In the genomic region with DNA sequence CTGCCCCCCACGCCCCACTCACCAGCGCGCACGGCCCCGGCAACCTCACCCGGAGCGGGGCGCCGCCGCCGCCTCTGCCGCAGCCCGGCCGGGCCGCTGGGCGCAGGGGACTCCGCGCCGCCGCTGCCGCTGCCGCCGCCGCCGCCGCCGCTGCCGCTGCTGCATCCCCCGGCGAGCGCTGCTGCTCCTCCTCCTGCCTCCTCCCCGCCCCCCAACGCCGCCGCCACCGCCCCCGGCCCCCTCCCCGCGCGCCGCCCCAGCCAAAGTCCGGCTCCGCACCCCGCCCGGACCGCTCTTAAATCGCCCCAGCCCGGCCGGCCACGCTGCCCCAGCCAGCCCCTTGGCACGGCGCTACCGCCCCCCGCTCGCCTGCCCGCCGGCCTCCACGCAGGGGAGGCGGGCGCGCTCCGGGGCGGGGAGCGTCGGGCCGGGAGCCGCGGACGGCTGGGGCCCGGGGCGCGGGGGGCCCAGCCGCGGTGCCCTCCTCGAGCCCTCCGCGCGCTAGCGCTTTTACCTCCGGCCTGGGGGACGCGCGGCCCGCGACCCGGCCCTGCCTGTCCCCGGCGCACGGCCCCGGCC, we compare ENCODE assay signal across 1 cellular context.
TF ChIP-seq lines count a peak whose summit lies in the region.

A gene (minus strand): TSS at position 161 of the 579 bp plus-strand sequence. CDS start 28,118 bp downstream, outside the sequence.

TF ChIP-seq in SK-N-SH treated with all-trans-retinoic acid at 6 μM for 48 hours, 23 proteins besides CTCF, POLR2A, EP300 and RAD21 (continued from another document):
- TF ChIP-seq, protein P1, sequence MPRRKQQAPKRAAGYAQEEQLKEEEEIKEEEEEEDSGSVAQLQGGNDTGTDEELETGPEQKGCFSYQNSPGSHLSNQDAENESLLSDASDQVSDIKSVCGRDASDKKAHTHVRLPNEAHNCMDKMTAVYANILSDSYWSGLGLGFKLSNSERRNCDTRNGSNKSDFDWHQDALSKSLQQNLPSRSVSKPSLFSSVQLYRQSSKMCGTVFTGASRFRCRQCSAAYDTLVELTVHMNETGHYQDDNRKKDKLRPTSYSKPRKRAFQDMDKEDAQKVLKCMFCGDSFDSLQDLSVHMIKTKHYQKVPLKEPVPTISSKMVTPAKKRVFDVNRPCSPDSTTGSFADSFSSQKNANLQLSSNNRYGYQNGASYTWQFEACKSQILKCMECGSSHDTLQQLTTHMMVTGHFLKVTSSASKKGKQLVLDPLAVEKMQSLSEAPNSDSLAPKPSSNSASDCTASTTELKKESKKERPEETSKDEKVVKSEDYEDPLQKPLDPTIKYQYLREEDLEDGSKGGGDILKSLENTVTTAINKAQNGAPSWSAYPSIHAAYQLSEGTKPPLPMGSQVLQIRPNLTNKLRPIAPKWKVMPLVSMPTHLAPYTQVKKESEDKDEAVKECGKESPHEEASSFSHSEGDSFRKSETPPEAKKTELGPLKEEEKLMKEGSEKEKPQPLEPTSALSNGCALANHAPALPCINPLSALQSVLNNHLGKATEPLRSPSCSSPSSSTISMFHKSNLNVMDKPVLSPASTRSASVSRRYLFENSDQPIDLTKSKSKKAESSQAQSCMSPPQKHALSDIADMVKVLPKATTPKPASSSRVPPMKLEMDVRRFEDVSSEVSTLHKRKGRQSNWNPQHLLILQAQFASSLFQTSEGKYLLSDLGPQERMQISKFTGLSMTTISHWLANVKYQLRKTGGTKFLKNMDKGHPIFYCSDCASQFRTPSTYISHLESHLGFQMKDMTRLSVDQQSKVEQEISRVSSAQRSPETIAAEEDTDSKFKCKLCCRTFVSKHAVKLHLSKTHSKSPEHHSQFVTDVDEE (CRISPR knock-in tag; IDR thresholded peaks at IDR 0.05), result no peak
- TF ChIP-seq, protein P2, sequence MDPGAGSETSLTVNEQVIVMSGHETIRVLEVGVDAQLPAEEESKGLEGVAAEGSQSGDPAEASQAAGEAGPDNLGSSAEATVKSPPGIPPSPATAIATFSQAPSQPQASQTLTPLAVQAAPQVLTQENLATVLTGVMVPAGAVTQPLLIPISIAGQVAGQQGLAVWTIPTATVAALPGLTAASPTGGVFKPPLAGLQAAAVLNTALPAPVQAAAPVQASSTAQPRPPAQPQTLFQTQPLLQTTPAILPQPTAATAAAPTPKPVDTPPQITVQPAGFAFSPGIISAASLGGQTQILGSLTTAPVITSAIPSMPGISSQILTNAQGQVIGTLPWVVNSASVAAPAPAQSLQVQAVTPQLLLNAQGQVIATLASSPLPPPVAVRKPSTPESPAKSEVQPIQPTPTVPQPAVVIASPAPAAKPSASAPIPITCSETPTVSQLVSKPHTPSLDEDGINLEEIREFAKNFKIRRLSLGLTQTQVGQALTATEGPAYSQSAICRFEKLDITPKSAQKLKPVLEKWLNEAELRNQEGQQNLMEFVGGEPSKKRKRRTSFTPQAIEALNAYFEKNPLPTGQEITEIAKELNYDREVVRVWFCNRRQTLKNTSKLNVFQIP (CRISPR knock-in tag; IDR thresholded peaks at IDR 0.05; ENCODE audit: borderline replicate concordance, low read depth), result no peak
- TF ChIP-seq ZNF565 (CRISPR knock-in tag; conservative IDR thresholded peaks at IDR 0.05; ENCODE audit: low read depth) (no peak), CSDC2 (CRISPR knock-in tag; IDR thresholded peaks at IDR 0.05) (no peak), ARNTL (CRISPR knock-in tag; IDR thresholded peaks at IDR 0.05; ENCODE audit: borderline replicate concordance, low read depth) (no peak), ZFP3 (CRISPR knock-in tag; IDR thresholded peaks at IDR 0.05) (no peak), ZFP30 (CRISPR knock-in tag; IDR thresholded peaks at IDR 0.05) (no peak)
- TF ChIP-seq, protein P3, sequence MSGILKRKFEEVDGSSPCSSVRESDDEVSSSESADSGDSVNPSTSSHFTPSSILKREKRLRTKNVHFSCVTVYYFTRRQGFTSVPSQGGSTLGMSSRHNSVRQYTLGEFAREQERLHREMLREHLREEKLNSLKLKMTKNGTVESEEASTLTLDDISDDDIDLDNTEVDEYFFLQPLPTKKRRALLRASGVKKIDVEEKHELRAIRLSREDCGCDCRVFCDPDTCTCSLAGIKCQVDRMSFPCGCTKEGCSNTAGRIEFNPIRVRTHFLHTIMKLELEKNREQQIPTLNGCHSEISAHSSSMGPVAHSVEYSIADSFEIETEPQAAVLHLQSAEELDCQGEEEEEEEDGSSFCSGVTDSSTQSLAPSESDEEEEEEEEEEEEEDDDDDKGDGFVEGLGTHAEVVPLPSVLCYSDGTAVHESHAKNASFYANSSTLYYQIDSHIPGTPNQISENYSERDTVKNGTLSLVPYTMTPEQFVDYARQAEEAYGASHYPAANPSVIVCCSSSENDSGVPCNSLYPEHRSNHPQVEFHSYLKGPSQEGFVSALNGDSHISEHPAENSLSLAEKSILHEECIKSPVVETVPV (CRISPR knock-in tag; IDR thresholded peaks at IDR 0.05), result no peak
- TF ChIP-seq, protein P4, sequence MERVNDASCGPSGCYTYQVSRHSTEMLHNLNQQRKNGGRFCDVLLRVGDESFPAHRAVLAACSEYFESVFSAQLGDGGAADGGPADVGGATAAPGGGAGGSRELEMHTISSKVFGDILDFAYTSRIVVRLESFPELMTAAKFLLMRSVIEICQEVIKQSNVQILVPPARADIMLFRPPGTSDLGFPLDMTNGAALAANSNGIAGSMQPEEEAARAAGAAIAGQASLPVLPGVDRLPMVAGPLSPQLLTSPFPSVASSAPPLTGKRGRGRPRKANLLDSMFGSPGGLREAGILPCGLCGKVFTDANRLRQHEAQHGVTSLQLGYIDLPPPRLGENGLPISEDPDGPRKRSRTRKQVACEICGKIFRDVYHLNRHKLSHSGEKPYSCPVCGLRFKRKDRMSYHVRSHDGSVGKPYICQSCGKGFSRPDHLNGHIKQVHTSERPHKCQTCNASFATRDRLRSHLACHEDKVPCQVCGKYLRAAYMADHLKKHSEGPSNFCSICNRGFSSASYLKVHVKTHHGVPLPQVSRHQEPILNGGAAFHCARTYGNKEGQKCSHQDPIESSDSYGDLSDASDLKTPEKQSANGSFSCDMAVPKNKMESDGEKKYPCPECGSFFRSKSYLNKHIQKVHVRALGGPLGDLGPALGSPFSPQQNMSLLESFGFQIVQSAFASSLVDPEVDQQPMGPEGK (CRISPR knock-in tag; IDR thresholded peaks at IDR 0.05; ENCODE audit: borderline replicate concordance), result no peak
